8 cellular contexts compared by ENCODE assay signal in the genomic region with DNA sequence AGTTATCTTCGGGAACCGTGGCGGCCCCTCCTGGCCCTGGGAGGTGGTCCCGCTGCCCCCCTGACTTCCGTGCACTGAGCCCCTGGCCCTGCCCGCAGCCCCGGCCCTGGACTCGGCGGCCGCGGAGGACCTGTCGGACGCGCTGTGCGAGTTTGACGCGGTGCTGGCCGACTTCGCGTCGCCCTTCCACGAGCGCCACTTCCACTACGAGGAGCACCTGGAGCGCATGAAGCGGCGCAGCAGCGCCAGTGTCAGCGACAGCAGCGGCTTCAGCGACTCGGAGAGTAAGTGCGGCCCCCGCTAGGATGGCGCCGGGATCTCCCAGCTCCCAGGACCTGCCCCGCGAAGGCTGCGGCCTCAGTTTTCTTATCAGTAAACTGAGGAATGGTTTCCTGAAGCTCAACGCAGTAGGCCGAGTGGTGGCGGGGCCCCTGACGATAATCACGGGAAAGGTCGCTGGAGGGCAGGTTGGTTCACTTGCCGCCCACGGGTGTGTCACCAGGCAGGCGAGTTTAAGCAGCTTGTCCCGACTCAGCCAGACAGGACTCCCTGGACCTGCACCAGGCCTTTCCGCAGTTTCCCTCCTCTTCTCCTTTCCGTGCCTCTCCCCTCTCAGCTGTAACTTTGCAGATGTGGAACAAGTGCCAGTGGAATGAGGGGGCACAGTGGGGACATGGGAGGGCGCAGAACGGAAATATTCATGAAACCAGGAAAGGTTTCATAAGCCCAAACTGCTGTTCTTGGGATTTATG. TPM values are rescaled to one million over a fixed set of nuclear protein-coding genes. Genes with fewer than 3 reads are reported as not detected.
DNase-seq lines count a peak whose midpoint lies in the region; ATAC-seq and TF ChIP-seq lines count a peak whose summit lies in the region.

No MANE protein-coding gene starts in this region.

- peak overlapping the region; percentile 67 for H2AFZ ChIP-seq in trophoblast cell (ENCODE audit: insufficient read depth, low read length, poor library complexity)

- no peak overlapping the region for H4K8ac ChIP-seq in trophoblast cell (ENCODE audit: low read depth, low read length)

- intact Hi-C loops in CD14-positive monocyte (cut with micrococcal nuclease) (loop anchor here (5.0 kb wide), 3 partner anchors 34 to 194 kb away; no protein-coding TSS in a partner anchor), heart right ventricle (cut with DNase I) (loop anchor here in 5 of 10 donors (2.0 to 10.0 kb wide), 7 partner anchors 89 to 196 kb away; no protein-coding TSS in a partner anchor)

- peak overlapping the region; percentile 37 for H3K9ac ChIP-seq in trophoblast cell (ENCODE audit: low read length)

- H3K79me2 ChIP-seq in trophoblast cell (ENCODE audit: control insufficient read depth, insufficient read depth, low read length, poor library complexity), result peaks cover 4% of the 10 kb centered on the region

- H3K4me3 Mint-ChIP-seq in CD14-positive monocyte, result peak overlapping the region; percentile 89 to 94

- no peak overlapping the region for H4K91ac ChIP-seq in trophoblast cell (ENCODE audit: low read depth, low read length)

- H3K4me1 ChIP-seq in heart right ventricle (peaks cover 0 to 46% (median 19%) of the 10 kb centered on the region in 9 donors), trophoblast cell (ENCODE audit: control insufficient read depth in 1 of 2, insufficient read depth in 2 of 2, low read length in 2 of 2) (peaks cover 5 to 13% of the 10 kb centered on the region in 2 experiments)

- peaks cover 21 to 39% of the 10 kb centered on the region in 2 donors for H3K36me3 Mint-ChIP-seq in CD14-positive monocyte

- WGBS in heart right ventricle, 2 donors, result 2 to 5% methylated on average over 53 of the region's 53 CpGs
- WGBS in trophoblast cell (ENCODE audit: extremely low coverage, insufficient coverage, insufficient read length), result no CpG with 5 or more reads among the region's 53 CpGs

- no peak overlapping the region for H3K23ac ChIP-seq in trophoblast cell (ENCODE audit: low read length)

- ATAC-seq in GM21529 (IDR thresholded peaks at IDR 0.05; ENCODE audit: unreplicated experiment) (peak; percentile 35), heart right ventricle (peak; percentile 11 to 59 (median 22))

- peaks cover 7% of the 10 kb centered on the region for H3K79me1 ChIP-seq in trophoblast cell (ENCODE audit: low read length)

- no peaks in the 10 kb centered on the region for H3K9me3 ChIP-seq in heart right ventricle
- H3K9me3 ChIP-seq in trophoblast cell (ENCODE audit: insufficient read depth, low read depth, low read length), result peaks cover 9% of the 10 kb centered on the region

- H3K36me3 ChIP-seq in heart right ventricle (peaks cover 0 to 28% (median 0%) of the 10 kb centered on the region in 9 donors), trophoblast cell (ENCODE audit: control insufficient read depth in 1 of 2, insufficient read depth in 2 of 2, low read length in 2 of 2) (peaks cover 9 to 11% of the 10 kb centered on the region in 2 experiments)

- peaks cover 0 to 33% (median 11%) of the 10 kb centered on the region in 7 donors for H3K27me3 ChIP-seq in heart right ventricle
- H3K27me3 ChIP-seq in trophoblast cell (ENCODE audit: insufficient read depth, low read length), result peaks cover 23% of the 10 kb centered on the region

- H3K27me3 Mint-ChIP-seq in CD14-positive monocyte (ENCODE audit: low read depth in 3 of 3), result peaks cover 24 to 51% (median 35%) of the 10 kb centered on the region in 3 donors

- H2AK5ac ChIP-seq in trophoblast cell (ENCODE audit: low read length), result no peak overlapping the region

- peaks cover 3 to 20% (median 11%) of the 10 kb centered on the region in 7 donors for H3K9me3 Mint-ChIP-seq in CD14-positive monocyte

- no peak overlapping the region for H2BK12ac ChIP-seq in trophoblast cell (ENCODE audit: low read length)

- DNase-seq in CD14-positive monocyte (ENCODE audit: low spot score) (no peak), NCI-H69 (lab: John Stamatoyannopoulos, UW) (peak; percentile 40), heart right ventricle (peak in 1 of 2 donors; percentile 41), trophoblast cell (peak; percentile 29 to 58), NCI-H1694 (lab: John Stamatoyannopoulos, UW) (no peak), NCI-H446 treated with DMSO at 0.1 percent for 48 hours (lab: John Stamatoyannopoulos, UW) (no peak)
- DNase-seq in activated naive CD4-positive, alpha-beta T cell treated with anti-CD3 and anti-CD28 coated beads, Interleukin-2, amount 50 U/mL, for 16 hours, result peak; percentile 61

- no peak overlapping the region for H2BK120ac ChIP-seq in trophoblast cell (ENCODE audit: insufficient read depth, low read length, poor library complexity)

- peak overlapping the region; percentile 76 to 91 (median 84) for H3K27ac ChIP-seq in heart right ventricle
- H3K27ac ChIP-seq in trophoblast cell (ENCODE audit: low read depth, low read length), result no peak overlapping the region

- peak overlapping the region; percentile 85 for H3K4me2 ChIP-seq in trophoblast cell (ENCODE audit: low read length)

- no peak overlapping the region for H4K12ac ChIP-seq in trophoblast cell (ENCODE audit: low read depth, low read length)

- H2BK5ac ChIP-seq in trophoblast cell (ENCODE audit: low read depth, low read length, poor library complexity), result no peak overlapping the region

- H3K4me3 ChIP-seq in heart right ventricle (peak overlapping the region; percentile 62 to 91 (median 74)), trophoblast cell (ENCODE audit: low read depth, low read length) (peak overlapping the region; percentile 85)

- no peak for TF ChIP-seq CTCF in CD14-positive monocyte (IDR thresholded peaks at IDR 0.05)
- no peak for TF ChIP-seq CTCF in heart right ventricle (IDR thresholded peaks at IDR 0.05)

- H3K4me1 Mint-ChIP-seq in CD14-positive monocyte, result peaks cover 56% of the 10 kb centered on the region

- H3K27ac Mint-ChIP-seq in CD14-positive monocyte, result peak overlapping the region; percentile 28 to 90 (median 78)

- peak overlapping the region; percentile 9 for H3K18ac ChIP-seq in trophoblast cell (ENCODE audit: low read length)

- H3K14ac ChIP-seq in trophoblast cell (ENCODE audit: low read length), result peak overlapping the region; percentile 8

- peak overlapping the region; percentile 7 for H3K4ac ChIP-seq in trophoblast cell (ENCODE audit: low read depth, low read length)

RNA-seq across cellular contexts. Expression of a gene that starts 1.0 kb away (rescaled TPM):
- 10 to 100 TPM in 1 of 2 donors, 1 to 10 TPM in 1; 4.3 to 26.0 TPM for polyA plus RNA-seq in CD14-positive monocyte
- 10 to 100 TPM; 15.6 to 63.2 (median 40.0) TPM for total RNA-seq in heart right ventricle
- polyA plus RNA-seq in heart right ventricle, result 10 to 100 TPM; 48.3 to 61.8 TPM
- polyA plus RNA-seq in trophoblast cell (2013), result 29.5 and 29.8 TPM in 2 replicates

Comparison
In these comparisons a context has a peak if more than half of its experiments do, and no peak if none do; other contexts are left out.
1. DNase-seq: peak in NCI-H69 (single experiment), activated naive CD4-positive, alpha-beta T cell treated with anti-CD3 and anti-CD28 coated beads, Interleukin-2, amount 50 U/mL, for 16 hours (single experiment) and trophoblast cell (2 of 2); none in CD14-positive monocyte (single experiment), NCI-H1694 (single experiment) and NCI-H446 treated with DMSO at 0.1 percent for 48 hours (single experiment).